In the genomic region with DNA sequence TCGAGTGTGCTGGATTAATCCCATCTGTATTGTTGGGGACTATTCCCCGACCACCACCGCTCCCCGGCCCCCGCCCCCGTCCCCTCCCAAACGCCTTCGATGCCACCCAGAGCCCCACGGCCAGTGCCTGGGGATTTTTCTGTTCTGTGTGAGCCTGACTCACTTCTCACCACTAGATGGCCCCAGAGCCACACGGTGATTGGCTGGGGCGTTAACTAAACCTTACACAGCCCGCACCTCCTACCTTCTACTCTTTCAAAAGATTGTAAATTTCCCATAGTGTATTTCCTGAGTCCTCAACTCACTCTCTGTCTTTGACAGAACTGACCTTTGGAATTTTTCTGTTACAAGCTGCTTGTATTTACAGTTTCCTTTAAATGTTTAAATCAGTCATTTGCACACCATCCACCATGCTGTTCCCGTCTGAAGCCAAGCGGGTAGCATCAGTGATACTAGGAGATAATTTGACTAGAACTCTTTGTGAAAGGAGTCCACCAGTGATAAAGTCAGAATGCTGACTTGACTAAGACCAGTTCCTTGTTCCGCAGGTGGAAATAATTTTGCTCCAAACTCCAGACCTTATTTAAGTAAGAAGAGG, we compare ENCODE assay signal across 8 cellular contexts.
DNase-seq lines count a peak whose midpoint lies in the region; ATAC-seq and TF ChIP-seq lines count a peak whose summit lies in the region.

No MANE protein-coding gene starts in this region.

- no peak overlapping the region for H3K27ac ChIP-seq in right atrium auricular region
- peak overlapping the region; percentile 48 to 69 (median 63) for H3K27ac ChIP-seq in sigmoid colon

- H3K27me3 ChIP-seq in right atrium auricular region (no peaks in the 10 kb centered on the region), sigmoid colon (no peaks in the 10 kb centered on the region)

- 12 to 17% methylated on average over 15 of the region's 15 CpGs for WGBS in sigmoid colon, 2 donors

- H3K36me3 ChIP-seq in right atrium auricular region (no peaks in the 10 kb centered on the region), sigmoid colon (peaks cover 0 to 14% (median under 1%) of the 10 kb centered on the region in 4 donors)

- peaks cover 0 to 25% of the 10 kb centered on the region in 2 donors for H3K4me1 ChIP-seq in right atrium auricular region
- H3K4me1 ChIP-seq in sigmoid colon, result peaks cover 0 to 36% (median 25%) of the 10 kb centered on the region in 4 donors

- no peak for TF ChIP-seq EP300 in sigmoid colon (IDR thresholded peaks at IDR 0.05)

- TF ChIP-seq POLR2A in sigmoid colon (IDR thresholded peaks at IDR 0.05), result no peak

- H3K9me3 ChIP-seq in T-helper 17 cell (ENCODE audit: control insufficient read depth, low read length, poor library complexity, severe bottlenecking), result no peaks in the 10 kb centered on the region
- H3K9me3 ChIP-seq in right atrium auricular region, result no peaks in the 10 kb centered on the region
- H3K9me3 ChIP-seq in sigmoid colon, result no peaks in the 10 kb centered on the region

- ATAC-seq in T-helper 17 cell, result peak; percentile 99
- ATAC-seq in HG03175 (IDR thresholded peaks at IDR 0.05; ENCODE audit: unreplicated experiment), result no peak

- H3K4me1 Mint-ChIP-seq in T-helper 17 cell, result peaks cover 9% of the 10 kb centered on the region

- no peak overlapping the region for H3K4me3 Mint-ChIP-seq in T-helper 17 cell

- H3K4me3 ChIP-seq in right atrium auricular region, result no peak overlapping the region
- peak overlapping the region in 2 of 4 donors; percentile 15 to 25 for H3K4me3 ChIP-seq in sigmoid colon

- H3K27ac Mint-ChIP-seq in T-helper 17 cell, result no peak overlapping the region

- intact Hi-C loops in sigmoid colon (cut with DNase I), result loop anchor here (1.0 to 10.0 kb wide), 2 partner anchors 76 to 146 kb away; no protein-coding TSS in a partner anchor

- DNase-seq in SIG-M5 treated with dmso at 0.1 percent for 504 hours (lab: John Stamatoyannopoulos, UW; ENCODE audit: unreplicated experiment) (peak; percentile 63), SIG-M5 (lab: John Stamatoyannopoulos, UW) (no peak), NCI-H1436 treated with DMSO at 0.1 percent for 48 hours (lab: John Stamatoyannopoulos, UW) (peak; percentile 33), T-helper 17 cell (peak; percentile 55 to 73 (median 64)), amniotic epithelial cell (ENCODE audit: low read depth) (peak; percentile 50), right atrium auricular region (ENCODE audit: low spot score) (peak; percentile 76), sigmoid colon (peak; percentile 89)

- no peaks in the 10 kb centered on the region for H3K27me3 Mint-ChIP-seq in T-helper 17 cell

- no peaks in the 10 kb centered on the region for H3K36me3 Mint-ChIP-seq in T-helper 17 cell (ENCODE audit: low read depth)

- TF ChIP-seq CTCF in right atrium auricular region (IDR thresholded peaks at IDR 0.05) (peak; percentile 89 to 92), sigmoid colon (IDR thresholded peaks at IDR 0.05) (peak in 3 of 4 experiments; percentile 75 to 95 (median 88))

Comparison
In these comparisons a context has a peak if more than half of its experiments do, and no peak if none do; other contexts are left out.
1. H3K27ac ChIP-seq: peak in sigmoid colon (4 of 4); none in right atrium auricular region (0 of 2).